8 cellular contexts compared by ENCODE assay signal in genomic region chr2:218711550-218711929, GRCh38. TPM values are rescaled to one million over a fixed set of nuclear protein-coding genes. Genes with fewer than 3 reads are reported as not detected.
DNase-seq lines count a peak whose midpoint lies in the region; ATAC-seq lines count a peak whose summit lies in the region.

No MANE protein-coding gene starts in this region.

- H3K27me3 ChIP-seq in iPS-18a (ENCODE audit: control insufficient read depth, insufficient read depth, low read length) (no peaks in the 10 kb centered on the region), stomach smooth muscle (ENCODE audit: control insufficient read depth in 1 of 2, insufficient read depth in 2 of 2, low read length in 2 of 2) (no peaks in the 10 kb centered on the region)

- no peak for DNase-seq in activated T-cell treated with anti-CD3 and anti-CD28 coated beads, Interleukin-2, amount 50 U/mL, for 24 hours
- no peak for DNase-seq in activated T-cell treated with anti-CD3 and anti-CD28 coated beads for 4 hours
- DNase-seq in activated CD4-positive, alpha-beta memory T cell treated with anti-CD3 and anti-CD28 coated beads, Interleukin-2, amount 10 ng/mL, durations not matched to agents 7 days and 5 days: no peak
- no peak for DNase-seq in NCI-H2107 treated with DMSO at 0.1 percent for 48 hours (lab: John Stamatoyannopoulos, UW; ENCODE audit: unreplicated experiment)

- H3K36me3 Mint-ChIP-seq in activated T-cell treated with anti-CD3 and anti-CD28 coated beads, Interleukin-2, amount 50 U/mL, for 24 hours (ENCODE audit: low read depth): peaks cover 23% of the 10 kb centered on the region
- H3K36me3 Mint-ChIP-seq in activated CD4-positive, alpha-beta memory T cell treated with anti-CD3 and anti-CD28 coated beads, Interleukin-2, amount 10 ng/mL, durations not matched to agents 7 days and 5 days (ENCODE audit: low read depth): peaks cover 9% of the 10 kb centered on the region

- CTCF ChIA-PET in activated CD4-positive, alpha-beta memory T cell treated with anti-CD3 and anti-CD28 coated beads, Interleukin-2, amount 10 ng/mL, durations not matched to agents 7 days and 5 days (lab: Charles Lee): interaction anchor here (1.0 to 3.4 kb wide), 10 partner anchors 8 to 448 kb away, joined by 3 to 32 read pairs (median 8); partner anchors contain the start of genes BCS1L and ZNF142

- H3K36me3 ChIP-seq in iPS-18a (ENCODE audit: control insufficient read depth, low read depth, low read length): peaks cover 6% of the 10 kb centered on the region
- peaks cover 3 to 4% of the 10 kb centered on the region in 2 donors for H3K36me3 ChIP-seq in stomach smooth muscle (ENCODE audit: control insufficient read depth in 2 of 2, insufficient read depth in 2 of 2, low read length in 2 of 2)

- H3K4me1 Mint-ChIP-seq in activated T-cell treated with anti-CD3 and anti-CD28 coated beads, Interleukin-2, amount 50 U/mL, for 24 hours (ENCODE audit: low read depth): peaks cover 21% of the 10 kb centered on the region
- peaks cover 63% of the 10 kb centered on the region for H3K4me1 Mint-ChIP-seq in activated CD4-positive, alpha-beta memory T cell treated with anti-CD3 and anti-CD28 coated beads, Interleukin-2, amount 10 ng/mL, durations not matched to agents 7 days and 5 days

- H3K9me3 ChIP-seq in iPS-18a (ENCODE audit: control insufficient read depth, low read depth, low read length) (no peaks in the 10 kb centered on the region), stomach smooth muscle (ENCODE audit: control insufficient read depth in 2 of 2, low read length in 2 of 2) (no peaks in the 10 kb centered on the region)

- H3K27ac ChIP-seq in iPS-18a (ENCODE audit: low read length): no peak overlapping the region
- no peak overlapping the region for H3K27ac ChIP-seq in stomach smooth muscle (ENCODE audit: low read length)

- ATAC-seq in HG03108 (IDR thresholded peaks at IDR 0.05; ENCODE audit: unreplicated experiment) (no peak), HG02981 (IDR thresholded peaks at IDR 0.05; ENCODE audit: unreplicated experiment) (no peak)

- peak overlapping the region; percentile 89 for H3K4me3 Mint-ChIP-seq in activated T-cell treated with anti-CD3 and anti-CD28 coated beads, Interleukin-2, amount 50 U/mL, for 24 hours
- peak overlapping the region; percentile 93 for H3K4me3 Mint-ChIP-seq in activated CD4-positive, alpha-beta memory T cell treated with anti-CD3 and anti-CD28 coated beads, Interleukin-2, amount 10 ng/mL, durations not matched to agents 7 days and 5 days

- H3K9me3 Mint-ChIP-seq in activated T-cell treated with anti-CD3 and anti-CD28 coated beads, Interleukin-2, amount 50 U/mL, for 24 hours: no peaks in the 10 kb centered on the region
- H3K9me3 Mint-ChIP-seq in activated CD4-positive, alpha-beta memory T cell treated with anti-CD3 and anti-CD28 coated beads, Interleukin-2, amount 10 ng/mL, durations not matched to agents 7 days and 5 days: no peaks in the 10 kb centered on the region

- POLR2A ChIA-PET in activated CD4-positive, alpha-beta memory T cell treated with anti-CD3 and anti-CD28 coated beads, Interleukin-2, amount 10 ng/mL, durations not matched to agents 7 days and 5 days (lab: Charles Lee): interaction anchor here (0.6 to 1.9 kb wide), 6 partner anchors 10 to 377 kb away, joined by 3 to 18 read pairs (median 6); partner anchors contain the start of genes BCS1L, RNF25, STK36 and ZNF142

- no peaks in the 10 kb centered on the region for H3K27me3 Mint-ChIP-seq in activated T-cell treated with anti-CD3 and anti-CD28 coated beads, Interleukin-2, amount 50 U/mL, for 24 hours
- H3K27me3 Mint-ChIP-seq in activated CD4-positive, alpha-beta memory T cell treated with anti-CD3 and anti-CD28 coated beads, Interleukin-2, amount 10 ng/mL, durations not matched to agents 7 days and 5 days: no peaks in the 10 kb centered on the region

- H3K9ac ChIP-seq in iPS-18a (ENCODE audit: low read length) (peak overlapping the region; percentile 74), stomach smooth muscle (ENCODE audit: low read length in 2 of 2) (peak overlapping the region; percentile 69 to 81)

- H3K4me3 ChIP-seq in iPS-18a (ENCODE audit: low read length): peak overlapping the region; percentile 81
- H3K4me3 ChIP-seq in stomach smooth muscle (ENCODE audit: low read length in 2 of 2): peak overlapping the region; percentile 79 to 87

- peak overlapping the region; percentile 93 for H3K27ac Mint-ChIP-seq in activated T-cell treated with anti-CD3 and anti-CD28 coated beads, Interleukin-2, amount 50 U/mL, for 24 hours
- peak overlapping the region; percentile 79 for H3K27ac Mint-ChIP-seq in activated CD4-positive, alpha-beta memory T cell treated with anti-CD3 and anti-CD28 coated beads, Interleukin-2, amount 10 ng/mL, durations not matched to agents 7 days and 5 days

- H3K4me1 ChIP-seq in iPS-18a (ENCODE audit: control insufficient read depth, low read depth, low read length): peaks cover 8% of the 10 kb centered on the region
- H3K4me1 ChIP-seq in stomach smooth muscle (ENCODE audit: control insufficient read depth, insufficient read depth, low read length): peaks cover 3% of the 10 kb centered on the region

RNA-seq across cellular contexts. Expression of gene TTLL4, which starts 0.9 kb away (rescaled TPM):
- 10 to 100 TPM; 27.6 to 29.2 TPM for total RNA-seq in activated CD4-positive, alpha-beta memory T cell treated with anti-CD3 and anti-CD28 coated beads, Interleukin-2, amount 10 ng/mL, durations not matched to agents 7 days and 5 days

RNA-seq across cellular contexts. Expression of gene STK36, which starts 39.7 kb away (rescaled TPM):
- total RNA-seq in activated CD4-positive, alpha-beta memory T cell treated with anti-CD3 and anti-CD28 coated beads, Interleukin-2, amount 10 ng/mL, durations not matched to agents 7 days and 5 days: 10 to 100 TPM; 17.6 to 17.9 TPM

RNA-seq across cellular contexts. Expression of gene RNF25, which starts 39.7 kb away (rescaled TPM):
- 10 to 100 TPM; 15.1 to 21.9 TPM for total RNA-seq in activated CD4-positive, alpha-beta memory T cell treated with anti-CD3 and anti-CD28 coated beads, Interleukin-2, amount 10 ng/mL, durations not matched to agents 7 days and 5 days

RNA-seq across cellular contexts. Expression of gene BCS1L, which starts 52.1 kb away (rescaled TPM):
- 10 to 100 TPM; 35.0 to 39.8 TPM for total RNA-seq in activated CD4-positive, alpha-beta memory T cell treated with anti-CD3 and anti-CD28 coated beads, Interleukin-2, amount 10 ng/mL, durations not matched to agents 7 days and 5 days

RNA-seq across cellular contexts. Expression of gene ZNF142, which starts 52.1 kb away (rescaled TPM):
- total RNA-seq in activated CD4-positive, alpha-beta memory T cell treated with anti-CD3 and anti-CD28 coated beads, Interleukin-2, amount 10 ng/mL, durations not matched to agents 7 days and 5 days: 10 to 100 TPM; 41.4 to 41.8 TPM
